In genomic region chr1:109705411-109705810, GRCh38 we compare ENCODE assay signal across 16 cellular contexts. TPM values are rescaled to one million over a fixed set of nuclear protein-coding genes. Genes with fewer than 3 reads are reported as not detected.
DNase-seq lines count a peak whose midpoint lies in the region; ATAC-seq, FAIRE-seq and TF ChIP-seq lines count a peak whose summit lies in the region.
"Had no signal": no experiment of that assay in that cellular context is flagged by ENCODE, and none has a peak within 500 bp of the region (broad histone marks: within the 10 kb centered on the region; RNA-seq: fewer than 3 reads in every experiment).

No MANE protein-coding gene starts in this region.

- H3K79me2 ChIP-seq in HepG2 (ENCODE audit: insufficient read depth, low read length): no peaks in the 10 kb centered on the region

- no peak for FAIRE-seq in HepG2 (lab: Jason Lieb, UNC)
- FAIRE-seq: A549 had no signal

- H3K4me1 Mint-ChIP-seq in activated naive CD4-positive, alpha-beta T cell treated with anti-CD3 and anti-CD28 coated beads, Interleukin-2, amount 10 ng/mL, durations not matched to agents 7 days and 5 days: no peaks in the 10 kb centered on the region

- peaks cover 13% of the 10 kb centered on the region for H3K9me3 Mint-ChIP-seq in activated naive CD4-positive, alpha-beta T cell treated with anti-CD3 and anti-CD28 coated beads, Interleukin-2, amount 10 ng/mL, durations not matched to agents 7 days and 5 days

- H2AFZ ChIP-seq in HepG2 (ENCODE audit: low read length): no peak overlapping the region

- H3K9ac ChIP-seq in liver (ENCODE audit: low read depth in 1 of 2, low read length in 2 of 2) (no peak overlapping the region), HepG2 (ENCODE audit: insufficient read depth, low read depth, low read length) (no peak overlapping the region)

- no peak overlapping the region for H3K4me2 ChIP-seq in HepG2 (ENCODE audit: low read depth, low read length)
- H3K4me2 ChIP-seq: A549 had no signal

- no peaks in the 10 kb centered on the region for H4K20me1 ChIP-seq in HepG2 (ENCODE audit: insufficient read depth, low read length)

- H3K27me3 ChIP-seq in liver (ENCODE audit: control insufficient read depth in 4 of 4, insufficient read depth in 4 of 4, low read length in 3 of 4): no peaks in the 10 kb centered on the region
- peaks cover 2 to 13% of the 10 kb centered on the region in 2 experiments; a peak in 2 of 5 replicates for H3K27me3 ChIP-seq in HepG2 (ENCODE audit: control insufficient read depth in 1 of 2, insufficient read depth in 2 of 2, low read length in 2 of 2)
- no peaks in the 10 kb centered on the region for H3K27me3 ChIP-seq in transverse colon

- H3K9me3 ChIP-seq in liver (ENCODE audit: control insufficient read depth in 4 of 4, low read length in 3 of 4) (no peaks in the 10 kb centered on the region), HepG2 (ENCODE audit: low read length) (no peaks in the 10 kb centered on the region), transverse colon (no peaks in the 10 kb centered on the region)
- H3K9me3 ChIP-seq: A549 had no signal

- TF ChIP-seq POLR2A in HepG2 (IDR thresholded peaks at IDR 0.05; ENCODE audit: insufficient read depth in 1 of 2, low read depth in 2 of 2, low read length in 2 of 2) (no peak), transverse colon (IDR thresholded peaks at IDR 0.05) (no peak)

- 71% methylated on average over 4 of the region's 4 CpGs for WGBS in liver
- WGBS in HepG2 (ENCODE audit: low lambda C conversion rate): 36% methylated on average over 3 of the region's 4 CpGs
- 88 to 100% methylated on average over 1 to 4 of the region's 4 CpGs for WGBS in transverse colon (ENCODE audit: low coverage in 1 of 2), 2 donors

- H3K4me3 ChIP-seq in liver (ENCODE audit: low read depth in 1 of 3, low read length in 3 of 3) (no peak overlapping the region), HepG2 (replicated peaks in 1 of 3; ENCODE audit: insufficient read depth in 1 of 3, low read depth in 2 of 3, low read length in 3 of 3) (no peak overlapping the region), transverse colon (no peak overlapping the region)
- H3K4me3 ChIP-seq: A549 had no signal

- H3K36me3 Mint-ChIP-seq in activated naive CD4-positive, alpha-beta T cell treated with anti-CD3 and anti-CD28 coated beads, Interleukin-2, amount 10 ng/mL, durations not matched to agents 7 days and 5 days: no peaks in the 10 kb centered on the region

- intact Hi-C loops in HepG2 (cut with micrococcal nuclease; ENCODE audit: unreplicated experiment): loop anchor here (2.0 kb wide), 1 partner anchor 63 kb away; no protein-coding TSS in a partner anchor
- intact Hi-C loops in transverse colon (cut with DNase I; ENCODE audit: low total_unique reads): no loop called here

- no peak for ATAC-seq in HepG2
- ATAC-seq: A549 had no signal

- no TSS peak for BruUV-seq in HepG2 (replicated peaks; lab: Mats Ljungman, UMichigan)

- TF ChIP-seq CTCF in liver (IDR thresholded peaks at IDR 0.05; ENCODE audit: low read depth, low read length, missing input control): no peak
- TF ChIP-seq CTCF in HepG2 (CRISPR knock-in tag; IDR thresholded peaks at IDR 0.05): no peak
- no peak for TF ChIP-seq CTCF in transverse colon (IDR thresholded peaks at IDR 0.05)

- H3K27ac ChIP-seq in liver (ENCODE audit: low read depth in 1 of 2, low read length in 2 of 2): no peak overlapping the region
- no peak overlapping the region for H3K27ac ChIP-seq in HepG2 (ENCODE audit: extremely low read length, insufficient read depth, low read length)
- H3K27ac ChIP-seq in transverse colon: no peak overlapping the region
- H3K27ac ChIP-seq: A549 had no signal

- in situ Hi-C loops in HepG2 (cut with HindIII; ENCODE audit: extremely low pct_ligation_motif_present, low pct_unique_long_range_greater_than_20kb): loop anchor here (5.0 kb wide), 1 partner anchor 63 kb away; no protein-coding TSS in a partner anchor
- in situ Hi-C loops in transverse colon (cut with MboI; ENCODE audit: low pct_ligation_motif_present in 1 of 4, low pct_unique_long_range_greater_than_20kb in 1 of 4, low sequenced_read_pairs in 3 of 4): no loop called here

- POLR2A ChIA-PET in HepG2 (lab: Yijun Ruan, JAX): no interaction called here

- TF ChIP-seq EP300 in HepG2 (IDR thresholded peaks at IDR 0.05; ENCODE audit: low read depth in 2 of 2, low read length in 2 of 2) (no peak), HepG2 (CRISPR knock-in tag; IDR thresholded peaks at IDR 0.05; ENCODE audit: borderline replicate concordance) (no peak), transverse colon (IDR thresholded peaks at IDR 0.05; ENCODE audit: low read depth) (no peak)

- H3K36me3 ChIP-seq in liver (ENCODE audit: control insufficient read depth in 4 of 4, insufficient read depth in 3 of 4, low read depth in 1 of 4, low read length in 3 of 4): no peaks in the 10 kb centered on the region
- H3K36me3 ChIP-seq in HepG2 (replicated peaks in 1 of 2; ENCODE audit: control insufficient read depth in 1 of 2, insufficient read depth in 2 of 2, low read length in 2 of 2): no peaks in the 10 kb centered on the region
- H3K36me3 ChIP-seq in transverse colon: no peaks in the 10 kb centered on the region

- DNase-seq in HepG2 (ENCODE audit: low spot score) (no peak), kidney tubule cell (ENCODE audit: low spot score) (peak; percentile 0), NOMO-1 treated with dmso at 0.1 percent for 144 hours (lab: John Stamatoyannopoulos, UW; ENCODE audit: unreplicated experiment) (no peak), transverse colon (no peak)
- no peak for DNase-seq in activated naive CD4-positive, alpha-beta T cell treated with anti-CD3 and anti-CD28 coated beads, Interleukin-2, amount 10 ng/mL, durations not matched to agents 7 days and 5 days
- DNase-seq: C1 segment of cervical spinal cord, DMS 273 treated with DMSO at 0.1 percent for 48 hours, GOT3, HFFc6, Kasumi-1, NCI-H1105, NCI-H1694, NCI-H510A treated with DMSO at 0.1 percent for 48 hours, SHP77 had no signal

- TF ChIP-seq RAD21 in liver (IDR thresholded peaks at IDR 0.05) (no peak), HepG2 (CRISPR knock-in tag; IDR thresholded peaks at IDR 0.05) (no peak)

- CTCF ChIA-PET in HepG2 (lab: Yijun Ruan, JAX; ENCODE audit: low intra/inter-chr PET ratio, low total read pairs): no interaction called here
- CTCF ChIA-PET in activated naive CD4-positive, alpha-beta T cell treated with anti-CD3 and anti-CD28 coated beads, Interleukin-2, amount 10 ng/mL, durations not matched to agents 7 days and 5 days (lab: Charles Lee): interaction anchor here (2.1 kb wide), 1 partner anchor 65 kb away, joined by 7 read pairs; no protein-coding TSS in a partner anchor

- H3K4me1 ChIP-seq in liver (ENCODE audit: control insufficient read depth in 4 of 4, insufficient read depth in 4 of 4, low read length in 3 of 4): peaks cover 0 to 4% (median 0%) of the 10 kb centered on the region in 4 donors
- H3K4me1 ChIP-seq in HepG2 (ENCODE audit: insufficient read depth, low read length): no peaks in the 10 kb centered on the region
- H3K4me1 ChIP-seq in transverse colon: no peaks in the 10 kb centered on the region
- H3K4me1 ChIP-seq: A549 had no signal

- H3K4me3 Mint-ChIP-seq in activated naive CD4-positive, alpha-beta T cell treated with anti-CD3 and anti-CD28 coated beads, Interleukin-2, amount 10 ng/mL, durations not matched to agents 7 days and 5 days: no peak overlapping the region
- H3K4me3 Mint-ChIP-seq: HFFc6 had no signal

- H3K27me3 Mint-ChIP-seq in activated naive CD4-positive, alpha-beta T cell treated with anti-CD3 and anti-CD28 coated beads, Interleukin-2, amount 10 ng/mL, durations not matched to agents 7 days and 5 days: no peaks in the 10 kb centered on the region

- H3K27ac Mint-ChIP-seq in activated naive CD4-positive, alpha-beta T cell treated with anti-CD3 and anti-CD28 coated beads, Interleukin-2, amount 10 ng/mL, durations not matched to agents 7 days and 5 days: no peak overlapping the region
- H3K27ac Mint-ChIP-seq: HFFc6 had no signal

RNA-seq across cellular contexts. Expression of gene GSTM5, which starts 6.6 kb away (rescaled TPM):
- total RNA-seq in liver (1 to 10 TPM in 1 of 2 donors, under 1 TPM in 1; 0.59 to 1.3 TPM), HepG2 (2016; rRNA removed; fragmentation: Illumina TruSeq; extraction: Trizol) (not detected in 2 replicates), transverse colon (1 to 10 TPM in 2 of 4 donors, not detected in 2; 1.2 to 1.4 TPM)
- polyA plus RNA-seq in liver (1 to 10 TPM; 1.4 to 2.8 TPM), HepG2 (2011; rRNA removed) (not detected in 2 replicates)
- not detected in 2 replicates for total RNA-seq in HepG2 (2016; cell fraction: cytosol; rRNA removed; fragmentation: Illumina TruSeq; extraction: Trizol; ENCODE audit: low read depth)
- total RNA-seq in HepG2 (2016; cell fraction: insoluble cytoplasmic fraction; rRNA removed; fragmentation: Illumina TruSeq; extraction: Trizol): not detected in 2 replicates
- total RNA-seq in HepG2 (2016; cell fraction: membrane; rRNA removed; fragmentation: Illumina TruSeq; extraction: Trizol): not detected in 2 replicates
- total RNA-seq in HepG2 (2016; cell fraction: nucleus; rRNA removed; fragmentation: Illumina TruSeq; extraction: Trizol): not detected in 2 replicates
- not detected in 2 replicates for polyA plus RNA-seq in HepG2 (2011; cell fraction: cytosol; rRNA removed)
- polyA plus RNA-seq in HepG2 (2011; cell fraction: nucleus; rRNA removed): 0.23 TPM in 1 of 2 replicates, not detected in the other
- not detected in 2 replicates for polyA plus RNA-seq in HepG2 (2012)
- not detected in 2 replicates for polyA plus RNA-seq in HepG2 (2016; cell fraction: cytosol; fragmentation: Illumina TruSeq; extraction: Trizol; ENCODE audit: low read depth)
- not detected in 2 replicates for polyA plus RNA-seq in HepG2 (2016; cell fraction: insoluble cytoplasmic fraction; fragmentation: Illumina TruSeq; extraction: Trizol; ENCODE audit: low read depth)
- polyA plus RNA-seq in HepG2 (2016; cell fraction: membrane; fragmentation: Illumina TruSeq; extraction: Trizol; ENCODE audit: low read depth): not detected in 2 replicates
- not detected in 2 replicates for polyA plus RNA-seq in HepG2 (2016; cell fraction: nucleus; fragmentation: Illumina TruSeq; extraction: Trizol; ENCODE audit: insufficient read depth, low read depth)
- polyA minus RNA-seq in HepG2 (2011; rRNA and poly(A)+ RNA removed; ENCODE audit: low replicate concordance): 0.06 and 0.56 TPM in 2 replicates
- not detected in 2 replicates for polyA minus RNA-seq in HepG2 (2011; cell fraction: cytosol; rRNA and poly(A)+ RNA removed)
- polyA minus RNA-seq in HepG2 (2011; cell fraction: nucleus; rRNA and poly(A)+ RNA removed): 0.13 TPM in 1 of 2 replicates, not detected in the other
- polyA plus RNA-seq: A549 had no signal

RNA-seq across cellular contexts. Expression of gene GSTM1, which starts 17.8 kb away (rescaled TPM):
- total RNA-seq in liver (100 to 1,000 TPM in 1 of 2 donors, 10 to 100 TPM in 1; 14.7 to 273 TPM), HepG2 (2016; rRNA removed; fragmentation: Illumina TruSeq; extraction: Trizol) (not detected in 2 replicates), transverse colon (10 to 100 TPM in 1 of 4 donors, not detected in 3; 18.1 TPM)
- polyA plus RNA-seq in liver (100 to 1,000 TPM; 221 to 341 TPM), HepG2 (2011; rRNA removed) (0.42 and 0.55 TPM in 2 replicates)
- not detected in 2 replicates for total RNA-seq in HepG2 (2016; cell fraction: cytosol; rRNA removed; fragmentation: Illumina TruSeq; extraction: Trizol; ENCODE audit: low read depth)
- total RNA-seq in HepG2 (2016; cell fraction: insoluble cytoplasmic fraction; rRNA removed; fragmentation: Illumina TruSeq; extraction: Trizol): 0.15 TPM in 1 of 2 replicates, not detected in the other
- not detected in 2 replicates for total RNA-seq in HepG2 (2016; cell fraction: membrane; rRNA removed; fragmentation: Illumina TruSeq; extraction: Trizol)
- not detected in 2 replicates for total RNA-seq in HepG2 (2016; cell fraction: nucleus; rRNA removed; fragmentation: Illumina TruSeq; extraction: Trizol)
- 0.22 and 0.66 TPM in 2 replicates for polyA plus RNA-seq in HepG2 (2011; cell fraction: cytosol; rRNA removed)
- 0.57 and 0.76 TPM in 2 replicates for polyA plus RNA-seq in HepG2 (2011; cell fraction: nucleus; rRNA removed)
- 0.27 TPM in 1 of 2 replicates, not detected in the other for polyA plus RNA-seq in HepG2 (2012)
- not detected in 2 replicates for polyA plus RNA-seq in HepG2 (2016; cell fraction: cytosol; fragmentation: Illumina TruSeq; extraction: Trizol; ENCODE audit: low read depth)
- 0.21 and 0.40 TPM in 2 replicates for polyA plus RNA-seq in HepG2 (2016; cell fraction: insoluble cytoplasmic fraction; fragmentation: Illumina TruSeq; extraction: Trizol; ENCODE audit: low read depth)
- not detected in 2 replicates for polyA plus RNA-seq in HepG2 (2016; cell fraction: membrane; fragmentation: Illumina TruSeq; extraction: Trizol; ENCODE audit: low read depth)
- polyA plus RNA-seq in HepG2 (2016; cell fraction: nucleus; fragmentation: Illumina TruSeq; extraction: Trizol; ENCODE audit: insufficient read depth, low read depth): not detected in 2 replicates
- polyA minus RNA-seq in HepG2 (2011; rRNA and poly(A)+ RNA removed; ENCODE audit: low replicate concordance): 1.6 TPM in 1 of 2 replicates, not detected in the other
- not detected in 2 replicates for polyA minus RNA-seq in HepG2 (2011; cell fraction: cytosol; rRNA and poly(A)+ RNA removed)
- polyA minus RNA-seq in HepG2 (2011; cell fraction: nucleus; rRNA and poly(A)+ RNA removed): not detected in 2 replicates
- polyA plus RNA-seq: A549 had no signal

RNA-seq across cellular contexts. Expression of gene GSTM3, which starts 35.4 kb away (rescaled TPM):
- total RNA-seq in liver (10 to 100 TPM in 1 of 2 donors, 1 to 10 TPM in 1; 6.9 to 39.8 TPM), HepG2 (2016; rRNA removed; fragmentation: Illumina TruSeq; extraction: Trizol) (127 and 150 TPM in 2 replicates), transverse colon (10 to 100 TPM in 3 of 4 donors, 1 to 10 TPM in 1; 8.2 to 34.1 (median 24.3) TPM)
- polyA plus RNA-seq in liver (10 to 100 TPM; 30.1 to 51.5 TPM), HepG2 (2011; rRNA removed) (124 and 142 TPM in 2 replicates)
- total RNA-seq in HepG2 (2016; cell fraction: cytosol; rRNA removed; fragmentation: Illumina TruSeq; extraction: Trizol; ENCODE audit: low read depth): 35.2 and 40.3 TPM in 2 replicates
- 127 and 162 TPM in 2 replicates for total RNA-seq in HepG2 (2016; cell fraction: insoluble cytoplasmic fraction; rRNA removed; fragmentation: Illumina TruSeq; extraction: Trizol)
- total RNA-seq in HepG2 (2016; cell fraction: membrane; rRNA removed; fragmentation: Illumina TruSeq; extraction: Trizol): 35.2 and 39.0 TPM in 2 replicates
- 49.3 and 64.9 TPM in 2 replicates for total RNA-seq in HepG2 (2016; cell fraction: nucleus; rRNA removed; fragmentation: Illumina TruSeq; extraction: Trizol)
- 105 and 126 TPM in 2 replicates for polyA plus RNA-seq in HepG2 (2011; cell fraction: cytosol; rRNA removed)
- 39.2 and 41.5 TPM in 2 replicates for polyA plus RNA-seq in HepG2 (2011; cell fraction: nucleus; rRNA removed)
- 102 and 104 TPM in 2 replicates for polyA plus RNA-seq in HepG2 (2012)
- 37.0 and 38.1 TPM in 2 replicates for polyA plus RNA-seq in HepG2 (2016; cell fraction: cytosol; fragmentation: Illumina TruSeq; extraction: Trizol; ENCODE audit: low read depth)
- polyA plus RNA-seq in HepG2 (2016; cell fraction: insoluble cytoplasmic fraction; fragmentation: Illumina TruSeq; extraction: Trizol; ENCODE audit: low read depth): 128 and 138 TPM in 2 replicates
- 28.9 and 29.1 TPM in 2 replicates for polyA plus RNA-seq in HepG2 (2016; cell fraction: membrane; fragmentation: Illumina TruSeq; extraction: Trizol; ENCODE audit: low read depth)
- 66.5 and 79.1 TPM in 2 replicates for polyA plus RNA-seq in HepG2 (2016; cell fraction: nucleus; fragmentation: Illumina TruSeq; extraction: Trizol; ENCODE audit: insufficient read depth, low read depth)
- 34.6 and 95.6 TPM in 2 replicates for polyA minus RNA-seq in HepG2 (2011; rRNA and poly(A)+ RNA removed; ENCODE audit: low replicate concordance)
- polyA minus RNA-seq in HepG2 (2011; cell fraction: cytosol; rRNA and poly(A)+ RNA removed): 31.6 and 39.1 TPM in 2 replicates
- 15.7 and 24.2 TPM in 2 replicates for polyA minus RNA-seq in HepG2 (2011; cell fraction: nucleus; rRNA and poly(A)+ RNA removed)

RNA-seq across cellular contexts. Expression of gene GSTM2, which starts 37.6 kb away (rescaled TPM):
- total RNA-seq in liver (10 to 100 TPM in 1 of 2 donors, 1 to 10 TPM in 1; 7.1 to 15.1 TPM), HepG2 (2016; rRNA removed; fragmentation: Illumina TruSeq; extraction: Trizol) (6.5 and 7.0 TPM in 2 replicates), transverse colon (10 to 100 TPM; 27.0 to 87.5 (median 57.2) TPM)
- polyA plus RNA-seq in liver (1 to 10 TPM; 7.4 to 8.4 TPM), HepG2 (2011; rRNA removed) (15.0 and 17.0 TPM in 2 replicates)
- total RNA-seq in HepG2 (2016; cell fraction: cytosol; rRNA removed; fragmentation: Illumina TruSeq; extraction: Trizol; ENCODE audit: low read depth): 1.9 and 2.5 TPM in 2 replicates
- total RNA-seq in HepG2 (2016; cell fraction: insoluble cytoplasmic fraction; rRNA removed; fragmentation: Illumina TruSeq; extraction: Trizol): 8.1 and 8.3 TPM in 2 replicates
- total RNA-seq in HepG2 (2016; cell fraction: membrane; rRNA removed; fragmentation: Illumina TruSeq; extraction: Trizol): 2.0 and 2.7 TPM in 2 replicates
- total RNA-seq in HepG2 (2016; cell fraction: nucleus; rRNA removed; fragmentation: Illumina TruSeq; extraction: Trizol): 8.1 and 8.5 TPM in 2 replicates
- polyA plus RNA-seq in HepG2 (2011; cell fraction: cytosol; rRNA removed): 5.9 and 7.2 TPM in 2 replicates
- 102 and 131 TPM in 2 replicates for polyA plus RNA-seq in HepG2 (2011; cell fraction: nucleus; rRNA removed)
- polyA plus RNA-seq in HepG2 (2012): 19.7 and 21.3 TPM in 2 replicates
- polyA plus RNA-seq in HepG2 (2016; cell fraction: cytosol; fragmentation: Illumina TruSeq; extraction: Trizol; ENCODE audit: low read depth): 4.7 and 5.2 TPM in 2 replicates
- polyA plus RNA-seq in HepG2 (2016; cell fraction: insoluble cytoplasmic fraction; fragmentation: Illumina TruSeq; extraction: Trizol; ENCODE audit: low read depth): 15.3 and 17.0 TPM in 2 replicates
- polyA plus RNA-seq in HepG2 (2016; cell fraction: membrane; fragmentation: Illumina TruSeq; extraction: Trizol; ENCODE audit: low read depth): 3.5 and 4.5 TPM in 2 replicates
- 30.8 and 32.2 TPM in 2 replicates for polyA plus RNA-seq in HepG2 (2016; cell fraction: nucleus; fragmentation: Illumina TruSeq; extraction: Trizol; ENCODE audit: insufficient read depth, low read depth)
- 0.26 and 6.7 TPM in 2 replicates for polyA minus RNA-seq in HepG2 (2011; rRNA and poly(A)+ RNA removed; ENCODE audit: low replicate concordance)
- 1.7 and 2.7 TPM in 2 replicates for polyA minus RNA-seq in HepG2 (2011; cell fraction: cytosol; rRNA and poly(A)+ RNA removed)
- 12.9 TPM in 2 replicates for polyA minus RNA-seq in HepG2 (2011; cell fraction: nucleus; rRNA and poly(A)+ RNA removed)

RNA-seq across cellular contexts. Expression of gene GSTM4, which starts 49.5 kb away (rescaled TPM):
- total RNA-seq in liver: 10 to 100 TPM; 12.2 to 42.8 TPM
- 10 to 100 TPM; 25.5 to 36.2 TPM for polyA plus RNA-seq in liver
- 25.3 and 30.6 TPM in 2 replicates for total RNA-seq in HepG2 (2016; rRNA removed; fragmentation: Illumina TruSeq; extraction: Trizol)
- total RNA-seq in HepG2 (2016; cell fraction: cytosol; rRNA removed; fragmentation: Illumina TruSeq; extraction: Trizol; ENCODE audit: low read depth): 5.6 and 6.1 TPM in 2 replicates
- total RNA-seq in HepG2 (2016; cell fraction: insoluble cytoplasmic fraction; rRNA removed; fragmentation: Illumina TruSeq; extraction: Trizol): 24.3 and 31.1 TPM in 2 replicates
- 7.3 and 9.5 TPM in 2 replicates for total RNA-seq in HepG2 (2016; cell fraction: membrane; rRNA removed; fragmentation: Illumina TruSeq; extraction: Trizol)
- 21.1 and 23.4 TPM in 2 replicates for total RNA-seq in HepG2 (2016; cell fraction: nucleus; rRNA removed; fragmentation: Illumina TruSeq; extraction: Trizol)
- 36.7 and 40.8 TPM in 2 replicates for polyA plus RNA-seq in HepG2 (2011; rRNA removed)
- 29.0 and 30.5 TPM in 2 replicates for polyA plus RNA-seq in HepG2 (2011; cell fraction: cytosol; rRNA removed)
- polyA plus RNA-seq in HepG2 (2011; cell fraction: nucleus; rRNA removed): 60.6 and 65.2 TPM in 2 replicates
- 22.1 and 35.2 TPM in 2 replicates for polyA plus RNA-seq in HepG2 (2012)
- polyA plus RNA-seq in HepG2 (2016; cell fraction: cytosol; fragmentation: Illumina TruSeq; extraction: Trizol; ENCODE audit: low read depth): 7.6 and 9.9 TPM in 2 replicates
- polyA plus RNA-seq in HepG2 (2016; cell fraction: insoluble cytoplasmic fraction; fragmentation: Illumina TruSeq; extraction: Trizol; ENCODE audit: low read depth): 56.0 and 57.9 TPM in 2 replicates
- 10.7 and 14.0 TPM in 2 replicates for polyA plus RNA-seq in HepG2 (2016; cell fraction: membrane; fragmentation: Illumina TruSeq; extraction: Trizol; ENCODE audit: low read depth)
- polyA plus RNA-seq in HepG2 (2016; cell fraction: nucleus; fragmentation: Illumina TruSeq; extraction: Trizol; ENCODE audit: insufficient read depth, low read depth): 45.9 and 50.6 TPM in 2 replicates
- 10.0 and 40.8 TPM in 2 replicates for polyA minus RNA-seq in HepG2 (2011; rRNA and poly(A)+ RNA removed; ENCODE audit: low replicate concordance)
- 14.8 and 15.5 TPM in 2 replicates for polyA minus RNA-seq in HepG2 (2011; cell fraction: cytosol; rRNA and poly(A)+ RNA removed)
- 23.6 and 26.2 TPM in 2 replicates for polyA minus RNA-seq in HepG2 (2011; cell fraction: nucleus; rRNA and poly(A)+ RNA removed)
- total RNA-seq in transverse colon: 100 to 1,000 TPM in 2 of 4 donors, 10 to 100 TPM in 2; 64.9 to 104 (median 94.8) TPM
